Comparison of ENCODE assay signal across 1 cellular context in the genomic region with DNA sequence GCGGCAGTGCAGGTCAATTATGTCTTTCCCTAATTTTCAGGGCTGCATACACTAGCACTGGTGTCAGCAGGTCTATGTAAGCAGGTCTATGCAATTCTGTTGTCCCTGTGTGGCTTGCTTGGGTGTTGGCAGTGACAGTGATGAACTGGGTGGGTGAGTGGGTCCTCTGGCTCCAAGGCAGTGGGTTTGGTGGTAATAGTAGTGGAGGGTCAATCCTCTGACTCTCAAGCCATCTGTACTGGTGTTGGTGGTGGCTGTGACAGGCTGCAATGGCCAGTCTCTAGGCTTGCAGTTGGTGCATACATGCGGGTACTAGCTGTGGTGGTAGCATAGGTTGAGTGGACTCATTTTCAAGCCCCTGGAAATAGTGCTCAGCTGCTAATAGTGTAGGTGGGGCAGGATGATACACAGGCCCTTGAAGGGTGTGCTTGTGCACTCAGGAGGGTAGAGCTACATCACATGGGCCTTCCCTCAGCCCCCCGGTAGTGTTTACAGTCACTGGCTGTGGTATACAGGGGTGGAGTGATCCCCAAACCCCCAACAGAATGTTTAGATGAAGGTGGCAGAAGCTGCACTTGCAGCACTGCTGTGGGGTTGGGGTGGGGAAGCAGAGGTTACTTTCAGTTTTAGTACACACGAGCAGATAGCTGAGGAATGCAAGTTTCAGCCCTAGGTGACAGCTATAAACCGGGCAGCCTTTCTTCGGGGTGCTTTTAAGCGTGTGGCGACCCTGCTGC.
TF ChIP-seq lines count a peak whose summit lies in the region.

No MANE protein-coding gene starts in this region.

TF ChIP-seq in HepG2, 621 proteins besides CTCF, POLR2A, EP300 and RAD21 (continued from another document):
- TF ChIP-seq, protein P1, sequence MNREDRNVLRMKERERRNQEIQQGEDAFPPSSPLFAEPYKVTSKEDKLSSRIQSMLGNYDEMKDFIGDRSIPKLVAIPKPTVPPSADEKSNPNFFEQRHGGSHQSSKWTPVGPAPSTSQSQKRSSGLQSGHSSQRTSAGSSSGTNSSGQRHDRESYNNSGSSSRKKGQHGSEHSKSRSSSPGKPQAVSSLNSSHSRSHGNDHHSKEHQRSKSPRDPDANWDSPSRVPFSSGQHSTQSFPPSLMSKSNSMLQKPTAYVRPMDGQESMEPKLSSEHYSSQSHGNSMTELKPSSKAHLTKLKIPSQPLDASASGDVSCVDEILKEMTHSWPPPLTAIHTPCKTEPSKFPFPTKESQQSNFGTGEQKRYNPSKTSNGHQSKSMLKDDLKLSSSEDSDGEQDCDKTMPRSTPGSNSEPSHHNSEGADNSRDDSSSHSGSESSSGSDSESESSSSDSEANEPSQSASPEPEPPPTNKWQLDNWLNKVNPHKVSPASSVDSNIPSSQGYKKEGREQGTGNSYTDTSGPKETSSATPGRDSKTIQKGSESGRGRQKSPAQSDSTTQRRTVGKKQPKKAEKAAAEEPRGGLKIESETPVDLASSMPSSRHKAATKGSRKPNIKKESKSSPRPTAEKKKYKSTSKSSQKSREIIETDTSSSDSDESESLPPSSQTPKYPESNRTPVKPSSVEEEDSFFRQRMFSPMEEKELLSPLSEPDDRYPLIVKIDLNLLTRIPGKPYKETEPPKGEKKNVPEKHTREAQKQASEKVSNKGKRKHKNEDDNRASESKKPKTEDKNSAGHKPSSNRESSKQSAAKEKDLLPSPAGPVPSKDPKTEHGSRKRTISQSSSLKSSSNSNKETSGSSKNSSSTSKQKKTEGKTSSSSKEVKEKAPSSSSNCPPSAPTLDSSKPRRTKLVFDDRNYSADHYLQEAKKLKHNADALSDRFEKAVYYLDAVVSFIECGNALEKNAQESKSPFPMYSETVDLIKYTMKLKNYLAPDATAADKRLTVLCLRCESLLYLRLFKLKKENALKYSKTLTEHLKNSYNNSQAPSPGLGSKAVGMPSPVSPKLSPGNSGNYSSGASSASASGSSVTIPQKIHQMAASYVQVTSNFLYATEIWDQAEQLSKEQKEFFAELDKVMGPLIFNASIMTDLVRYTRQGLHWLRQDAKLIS (CRISPR knock-in tag; IDR thresholded peaks at IDR 0.05): no peak
- TF ChIP-seq U2AF2 (IDR thresholded peaks at IDR 0.05; ENCODE audit: low read depth, low read length) (no peak), EHMT2 (IDR thresholded peaks at IDR 0.05; ENCODE audit: borderline replicate concordance, low read depth, low read length) (no peak), NCOA2 (CRISPR knock-in tag; IDR thresholded peaks at IDR 0.05) (no peak), ASH2L (IDR thresholded peaks at IDR 0.05; ENCODE audit: insufficient read length, low read depth, low read length) (no peak), TMF1 (CRISPR knock-in tag; IDR thresholded peaks at IDR 0.05; ENCODE audit: low read depth) (no peak), SOX13 (IDR thresholded peaks at IDR 0.05) (no peak), SOX13 (CRISPR knock-in tag; conservative IDR thresholded peaks at IDR 0.05 in 1 of 2, IDR thresholded peaks at IDR 0.05 in 1 of 2) (no peak), ZNF567 (CRISPR knock-in tag; IDR thresholded peaks at IDR 0.05; ENCODE audit: borderline replicate concordance) (no peak), ZBTB8A (CRISPR knock-in tag; IDR thresholded peaks at IDR 0.05; ENCODE audit: borderline replicate concordance, low read depth) (no peak), MTF1 (CRISPR knock-in tag; IDR thresholded peaks at IDR 0.05) (no peak), ZFP90 (CRISPR knock-in tag; IDR thresholded peaks at IDR 0.05; ENCODE audit: borderline replicate concordance) (no peak)
- TF ChIP-seq, protein P2, sequence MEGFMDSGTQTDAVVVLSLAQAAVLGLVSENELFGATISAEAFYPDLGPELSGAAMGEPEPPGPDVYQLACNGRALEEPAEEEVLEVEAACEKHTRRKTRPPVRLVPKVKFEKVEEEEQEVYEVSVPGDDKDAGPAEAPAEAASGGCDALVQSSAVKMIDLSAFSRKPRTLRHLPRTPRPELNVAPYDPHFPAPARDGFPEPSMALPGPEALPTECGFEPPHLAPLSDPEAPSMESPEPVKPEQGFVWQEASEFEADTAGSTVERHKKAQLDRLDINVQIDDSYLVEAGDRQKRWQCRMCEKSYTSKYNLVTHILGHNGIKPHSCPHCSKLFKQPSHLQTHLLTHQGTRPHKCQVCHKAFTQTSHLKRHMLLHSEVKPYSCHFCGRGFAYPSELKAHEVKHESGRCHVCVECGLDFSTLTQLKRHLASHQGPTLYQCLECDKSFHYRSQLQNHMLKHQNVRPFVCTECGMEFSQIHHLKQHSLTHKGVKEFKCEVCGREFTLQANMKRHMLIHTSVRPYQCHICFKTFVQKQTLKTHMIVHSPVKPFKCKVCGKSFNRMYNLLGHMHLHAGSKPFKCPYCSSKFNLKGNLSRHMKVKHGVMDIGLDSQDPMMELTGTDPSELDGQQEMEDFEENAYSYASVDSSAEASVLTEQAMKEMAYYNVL (CRISPR knock-in tag; IDR thresholded peaks at IDR 0.05; ENCODE audit: borderline replicate concordance): no peak
- TF ChIP-seq, protein P3, sequence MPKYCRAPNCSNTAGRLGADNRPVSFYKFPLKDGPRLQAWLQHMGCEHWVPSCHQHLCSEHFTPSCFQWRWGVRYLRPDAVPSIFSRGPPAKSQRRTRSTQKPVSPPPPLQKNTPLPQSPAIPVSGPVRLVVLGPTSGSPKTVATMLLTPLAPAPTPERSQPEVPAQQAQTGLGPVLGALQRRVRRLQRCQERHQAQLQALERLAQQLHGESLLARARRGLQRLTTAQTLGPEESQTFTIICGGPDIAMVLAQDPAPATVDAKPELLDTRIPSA (CRISPR knock-in tag; IDR thresholded peaks at IDR 0.05; ENCODE audit: borderline replicate concordance): no peak
- TF ChIP-seq, protein P4, sequence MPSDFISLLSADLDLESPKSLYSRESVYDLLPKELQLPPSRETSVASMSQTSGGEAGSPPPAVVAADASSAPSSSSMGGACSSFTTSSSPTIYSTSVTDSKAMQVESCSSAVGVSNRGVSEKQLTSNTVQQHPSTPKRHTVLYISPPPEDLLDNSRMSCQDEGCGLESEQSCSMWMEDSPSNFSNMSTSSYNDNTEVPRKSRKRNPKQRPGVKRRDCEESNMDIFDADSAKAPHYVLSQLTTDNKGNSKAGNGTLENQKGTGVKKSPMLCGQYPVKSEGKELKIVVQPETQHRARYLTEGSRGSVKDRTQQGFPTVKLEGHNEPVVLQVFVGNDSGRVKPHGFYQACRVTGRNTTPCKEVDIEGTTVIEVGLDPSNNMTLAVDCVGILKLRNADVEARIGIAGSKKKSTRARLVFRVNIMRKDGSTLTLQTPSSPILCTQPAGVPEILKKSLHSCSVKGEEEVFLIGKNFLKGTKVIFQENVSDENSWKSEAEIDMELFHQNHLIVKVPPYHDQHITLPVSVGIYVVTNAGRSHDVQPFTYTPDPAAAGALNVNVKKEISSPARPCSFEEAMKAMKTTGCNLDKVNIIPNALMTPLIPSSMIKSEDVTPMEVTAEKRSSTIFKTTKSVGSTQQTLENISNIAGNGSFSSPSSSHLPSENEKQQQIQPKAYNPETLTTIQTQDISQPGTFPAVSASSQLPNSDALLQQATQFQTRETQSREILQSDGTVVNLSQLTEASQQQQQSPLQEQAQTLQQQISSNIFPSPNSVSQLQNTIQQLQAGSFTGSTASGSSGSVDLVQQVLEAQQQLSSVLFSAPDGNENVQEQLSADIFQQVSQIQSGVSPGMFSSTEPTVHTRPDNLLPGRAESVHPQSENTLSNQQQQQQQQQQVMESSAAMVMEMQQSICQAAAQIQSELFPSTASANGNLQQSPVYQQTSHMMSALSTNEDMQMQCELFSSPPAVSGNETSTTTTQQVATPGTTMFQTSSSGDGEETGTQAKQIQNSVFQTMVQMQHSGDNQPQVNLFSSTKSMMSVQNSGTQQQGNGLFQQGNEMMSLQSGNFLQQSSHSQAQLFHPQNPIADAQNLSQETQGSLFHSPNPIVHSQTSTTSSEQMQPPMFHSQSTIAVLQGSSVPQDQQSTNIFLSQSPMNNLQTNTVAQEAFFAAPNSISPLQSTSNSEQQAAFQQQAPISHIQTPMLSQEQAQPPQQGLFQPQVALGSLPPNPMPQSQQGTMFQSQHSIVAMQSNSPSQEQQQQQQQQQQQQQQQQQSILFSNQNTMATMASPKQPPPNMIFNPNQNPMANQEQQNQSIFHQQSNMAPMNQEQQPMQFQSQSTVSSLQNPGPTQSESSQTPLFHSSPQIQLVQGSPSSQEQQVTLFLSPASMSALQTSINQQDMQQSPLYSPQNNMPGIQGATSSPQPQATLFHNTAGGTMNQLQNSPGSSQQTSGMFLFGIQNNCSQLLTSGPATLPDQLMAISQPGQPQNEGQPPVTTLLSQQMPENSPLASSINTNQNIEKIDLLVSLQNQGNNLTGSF (CRISPR knock-in tag; IDR thresholded peaks at IDR 0.05): no peak
